In genomic region chr15:60004846-60005351, GRCh38 we compare ENCODE assay signal across 10 cellular contexts. TPM values are rescaled to one million over a fixed set of nuclear protein-coding genes. Genes with fewer than 3 reads are reported as not detected.
DNase-seq lines count a peak whose midpoint lies in the region.
"Had no signal": no experiment of that assay in that cellular context is flagged by ENCODE, and none has a peak within 500 bp of the region (broad histone marks: within the 10 kb centered on the region; RNA-seq: fewer than 3 reads in every experiment).

No MANE protein-coding gene starts in this region.

- H3K4ac ChIP-seq in neuronal stem cell (ENCODE audit: low read length) = no peak overlapping the region

- peak overlapping the region; percentile 82 for H2BK15ac ChIP-seq in neuronal stem cell (ENCODE audit: low read length)

- H2AFZ ChIP-seq in neuronal stem cell (ENCODE audit: low read length) = peak overlapping the region; percentile 78

- no peaks in the 10 kb centered on the region for H3K9me3 Mint-ChIP-seq in dendritic cell treated with granulocyte-macrophage colony-stimulating factor and Interleukin-4, amounts not matched to agents 40 ng/mL and 50 ng/mL, for 4 days

- H3K36me3 ChIP-seq in neuronal stem cell (replicated peaks in 1 of 2; ENCODE audit: control insufficient read depth in 2 of 2, insufficient read depth in 2 of 2, low read length in 2 of 2) = peaks cover 0 to 30% of the 10 kb centered on the region in 2 donors

- peak; percentile 64 for DNase-seq in DMS114 treated with DMSO at 0.1 percent for 48 hours (lab: John Stamatoyannopoulos, UW; ENCODE audit: unreplicated experiment)
- peak; percentile 14 for DNase-seq in NCI-H460 (ENCODE audit: extremely low read depth, low read depth)
- DNase-seq in neuronal stem cell (ENCODE audit: low spot score) = peak; percentile 51
- DNase-seq in RPMI8226 = no peak
- no peak for DNase-seq in midbrain (lab: John Stamatoyannopoulos, UW)
- no peak for DNase-seq in Ammon's horn (ENCODE audit: low spot score)
- DNase-seq in NCI-H128 (lab: John Stamatoyannopoulos, UW; ENCODE audit: unreplicated experiment) = no peak
- DNase-seq: NCI-H1048; stimulated activated CD4-positive, alpha-beta T cell treated with anti-CD3 and anti-CD28 coated beads, Interleukin-1b, Interleukin-23, amount 100 ng/mL, for 48 hours had no signal

- H3K4me3 Mint-ChIP-seq in dendritic cell treated with granulocyte-macrophage colony-stimulating factor and Interleukin-4, amounts not matched to agents 40 ng/mL and 50 ng/mL, for 4 days = peak overlapping the region; percentile 80

- peaks cover 0 to 68% (median 32%) of the 10 kb centered on the region in 3 experiments for H3K27me3 ChIP-seq in neuronal stem cell (ENCODE audit: control insufficient read depth in 3 of 3, insufficient read depth in 3 of 3, low read depth in 1 of 3, low read length in 3 of 3)

- peaks cover 95% of the 10 kb centered on the region for H3K27me3 Mint-ChIP-seq in dendritic cell treated with granulocyte-macrophage colony-stimulating factor and Interleukin-4, amounts not matched to agents 40 ng/mL and 50 ng/mL, for 4 days

- no peak overlapping the region for H3K27ac ChIP-seq in neuronal stem cell (replicated peaks; ENCODE audit: low read length)

- no peak overlapping the region for H4K91ac ChIP-seq in neuronal stem cell (ENCODE audit: low read depth, low read length, poor library complexity)

- peak overlapping the region; percentile 68 to 83 for H3K4me3 ChIP-seq in neuronal stem cell (ENCODE audit: low read length in 2 of 2)

- H2BK5ac ChIP-seq in neuronal stem cell (ENCODE audit: low read length) = no peak overlapping the region

- WGBS in neuronal stem cell (ENCODE audit: extremely low coverage in 2 of 2, insufficient read length in 2 of 2, insufficient replicate concordance in 1 of 2), 2 donors = no CpG with 5 or more reads among the region's 44 CpGs

- peaks cover 7% of the 10 kb centered on the region for H3K36me3 Mint-ChIP-seq in dendritic cell treated with granulocyte-macrophage colony-stimulating factor and Interleukin-4, amounts not matched to agents 40 ng/mL and 50 ng/mL, for 4 days (ENCODE audit: low read depth)

- H3K4me1 Mint-ChIP-seq in dendritic cell treated with granulocyte-macrophage colony-stimulating factor and Interleukin-4, amounts not matched to agents 40 ng/mL and 50 ng/mL, for 4 days (ENCODE audit: low read depth) = peaks cover 40% of the 10 kb centered on the region

- no peaks in the 10 kb centered on the region for H3K9me3 ChIP-seq in neuronal stem cell (replicated peaks in 1 of 2; ENCODE audit: control insufficient read depth in 2 of 2, insufficient read depth in 1 of 2, low read depth in 1 of 2, low read length in 2 of 2)

- peak overlapping the region; percentile 49 for H2BK12ac ChIP-seq in neuronal stem cell (ENCODE audit: low read length)

- intact Hi-C loops in dendritic cell treated with granulocyte-macrophage colony-stimulating factor and Interleukin-4, amounts not matched to agents 40 ng/mL and 50 ng/mL, for 4 days (cut with micrococcal nuclease) = no loop called here

- no peak overlapping the region for H3K14ac ChIP-seq in neuronal stem cell (ENCODE audit: low read length)

- peak overlapping the region; percentile 93 for H3K4me2 ChIP-seq in neuronal stem cell (ENCODE audit: insufficient read depth, low read length, poor library complexity, severe bottlenecking)

- H3K18ac ChIP-seq in neuronal stem cell (ENCODE audit: low read length) = peak overlapping the region; percentile 86

- H2BK120ac ChIP-seq in neuronal stem cell (ENCODE audit: low read depth, low read length) = no peak overlapping the region

- peaks cover 23 to 51% of the 10 kb centered on the region in 2 donors for H3K4me1 ChIP-seq in neuronal stem cell (ENCODE audit: control insufficient read depth in 2 of 2, insufficient read depth in 1 of 2, low read depth in 1 of 2, low read length in 2 of 2)

- H3K27ac Mint-ChIP-seq in dendritic cell treated with granulocyte-macrophage colony-stimulating factor and Interleukin-4, amounts not matched to agents 40 ng/mL and 50 ng/mL, for 4 days = peak overlapping the region; percentile 74

- peak overlapping the region; percentile 97 for H3K23ac ChIP-seq in neuronal stem cell (ENCODE audit: low read depth, low read length, poor library complexity)

- H2AK5ac ChIP-seq in neuronal stem cell (ENCODE audit: low read depth, low read length) = peak overlapping the region; percentile 72

- no peak overlapping the region for H4K8ac ChIP-seq in neuronal stem cell (ENCODE audit: low read depth, low read length)

- peak overlapping the region; percentile 64 for H3K9ac ChIP-seq in neuronal stem cell (ENCODE audit: low read depth, low read length, poor library complexity)

- H3K79me1 ChIP-seq in neuronal stem cell (ENCODE audit: low read depth, low read length) = no peaks in the 10 kb centered on the region

RNA-seq across cellular contexts. Expression of gene FOXB1, which starts 0.8 kb away (rescaled TPM):
- 0.05 and 0.09 TPM in 2 replicates for total RNA-seq in NCI-H460 (2014; rRNA removed; shearing (Covaris generic))
- 0.14 TPM in 1 of 2 replicates, not detected in the other for polyA plus RNA-seq in NCI-H460 (2014; cell fraction: nucleus; rRNA removed)
- polyA plus RNA-seq in neuronal stem cell (2013, experiment 1 of 2) = 0.06 TPM
- 0.12 TPM for polyA plus RNA-seq in neuronal stem cell (2013, experiment 2 of 2)

Comparison
In these comparisons a context has a peak if more than half of its experiments do, and no peak if none do; other contexts are left out.
1. DNase-seq: peak in DMS114 treated with DMSO at 0.1 percent for 48 hours (single experiment), NCI-H460 (single experiment) and neuronal stem cell (single experiment); none in RPMI8226 (single experiment), midbrain (single experiment), Ammon's horn (single experiment) and NCI-H128 (single experiment).